In the genomic region with DNA sequence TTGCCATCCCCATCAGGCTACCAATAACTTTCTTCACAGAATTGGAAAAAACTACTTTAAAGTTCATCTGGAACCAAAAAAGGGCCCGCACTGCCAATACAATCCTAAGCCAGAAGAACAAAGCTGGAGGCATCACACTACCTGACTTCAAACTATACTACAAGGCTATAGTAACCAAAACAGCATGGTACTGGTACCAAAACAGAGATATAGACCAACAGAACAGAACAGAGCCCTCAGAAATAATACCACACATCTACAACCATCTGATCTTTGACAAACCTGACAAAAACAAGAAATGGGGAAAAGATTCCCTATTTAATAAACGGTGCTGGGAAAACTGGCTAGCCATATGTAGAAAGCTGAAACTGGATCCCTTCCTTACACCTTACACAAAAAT, we compare ENCODE assay signal across 6 cellular contexts.
DNase-seq lines count a peak whose midpoint lies in the region; ATAC-seq and TF ChIP-seq lines count a peak whose summit lies in the region.
"Not testable (repeated sequence)": the region's sequence is repeated elsewhere in the genome, so short reads cannot be mapped to it uniquely, and the experiment has no call there.

No MANE protein-coding gene starts in this region.

- ATAC-seq in RWPE2 (ENCODE audit: low read depth) = not testable (repeated sequence)

- H3K27me3 Mint-ChIP-seq in CD14-positive monocyte (ENCODE audit: low read depth in 3 of 3); activated naive CD4-positive, alpha-beta T cell treated with anti-CD3 and anti-CD28 coated beads, Interleukin-2, amount 50 U/mL, for 24 hours; dendritic cell treated with granulocyte-macrophage colony-stimulating factor and Interleukin-4, amounts not matched to agents 40 ng/mL and 50 ng/mL, for 4 days; progenitor cell of endocrine pancreas: not testable (repeated sequence)

- not testable (repeated sequence) for H3K9me3 Mint-ChIP-seq in CD14-positive monocyte; activated naive CD4-positive, alpha-beta T cell treated with anti-CD3 and anti-CD28 coated beads, Interleukin-2, amount 50 U/mL, for 24 hours; dendritic cell treated with granulocyte-macrophage colony-stimulating factor and Interleukin-4, amounts not matched to agents 40 ng/mL and 50 ng/mL, for 4 days; progenitor cell of endocrine pancreas (ENCODE audit: low read depth)

- DNase-seq in CD14-positive monocyte (ENCODE audit: low spot score); RWPE2 (ENCODE audit: low spot score); progenitor cell of endocrine pancreas (ENCODE audit: low spot score, unreplicated experiment): not testable (repeated sequence)

- not testable (repeated sequence) for H3K4me1 ChIP-seq in HEK293 (ENCODE audit: control insufficient read depth, insufficient read depth, low read length)
- H3K4me1 ChIP-seq in RWPE2 (ENCODE audit: insufficient read depth, poor library complexity, severe bottlenecking) = peaks cover 19% of the 10 kb centered on the region

- not testable (repeated sequence) for H3K27me3 ChIP-seq in RWPE2 (ENCODE audit: insufficient read depth, poor library complexity, severe bottlenecking)

- H3K36me3 Mint-ChIP-seq in CD14-positive monocyte = peaks cover 29 to 31% of the 10 kb centered on the region in 2 donors
- peaks cover 19% of the 10 kb centered on the region for H3K36me3 Mint-ChIP-seq in activated naive CD4-positive, alpha-beta T cell treated with anti-CD3 and anti-CD28 coated beads, Interleukin-2, amount 50 U/mL, for 24 hours
- peaks cover 40% of the 10 kb centered on the region for H3K36me3 Mint-ChIP-seq in dendritic cell treated with granulocyte-macrophage colony-stimulating factor and Interleukin-4, amounts not matched to agents 40 ng/mL and 50 ng/mL, for 4 days (ENCODE audit: low read depth)
- H3K36me3 Mint-ChIP-seq in progenitor cell of endocrine pancreas (ENCODE audit: insufficient read depth) = peaks cover 28% of the 10 kb centered on the region

- intact Hi-C loops in CD14-positive monocyte (cut with micrococcal nuclease); dendritic cell treated with granulocyte-macrophage colony-stimulating factor and Interleukin-4, amounts not matched to agents 40 ng/mL and 50 ng/mL, for 4 days (cut with micrococcal nuclease): not testable (repeated sequence)

- CTCF ChIA-PET in HEK293 (lab: Yijun Ruan, JAX) = not testable (repeated sequence)

- H3K4me3 Mint-ChIP-seq in CD14-positive monocyte; activated naive CD4-positive, alpha-beta T cell treated with anti-CD3 and anti-CD28 coated beads, Interleukin-2, amount 50 U/mL, for 24 hours; dendritic cell treated with granulocyte-macrophage colony-stimulating factor and Interleukin-4, amounts not matched to agents 40 ng/mL and 50 ng/mL, for 4 days; progenitor cell of endocrine pancreas (ENCODE audit: low read depth): not testable (repeated sequence)

- POLR2A ChIA-PET in HEK293 (lab: Yijun Ruan, JAX) = not testable (repeated sequence)

- H3K27ac ChIP-seq in HEK293 (ENCODE audit: extremely low read depth, low read depth, low read length) = not testable (repeated sequence)
- peak overlapping the region; percentile 48 for H3K27ac ChIP-seq in RWPE2 (ENCODE audit: poor library complexity, severe bottlenecking)

- not testable (repeated sequence) for H3K4me3 ChIP-seq in HEK293 (ENCODE audit: low read depth, low read length); RWPE2 (ENCODE audit: severe bottlenecking)

- H3K4me1 Mint-ChIP-seq in CD14-positive monocyte = peaks cover 33% of the 10 kb centered on the region
- H3K4me1 Mint-ChIP-seq in activated naive CD4-positive, alpha-beta T cell treated with anti-CD3 and anti-CD28 coated beads, Interleukin-2, amount 50 U/mL, for 24 hours; progenitor cell of endocrine pancreas (ENCODE audit: low read depth): not testable (repeated sequence)
- H3K4me1 Mint-ChIP-seq in dendritic cell treated with granulocyte-macrophage colony-stimulating factor and Interleukin-4, amounts not matched to agents 40 ng/mL and 50 ng/mL, for 4 days (ENCODE audit: low read depth) = peaks cover 46% of the 10 kb centered on the region

- TF ChIP-seq CTCF in CD14-positive monocyte (IDR thresholded peaks at IDR 0.05); HEK293 (tag by site-specific recombination; IDR thresholded peaks at IDR 0.05); RWPE2 (IDR thresholded peaks at IDR 0.05; ENCODE audit: poor library complexity, severe bottlenecking); progenitor cell of endocrine pancreas (IDR thresholded peaks at IDR 0.05; ENCODE audit: unreplicated experiment): not testable (repeated sequence)

- peaks cover 7 to 18% of the 10 kb centered on the region in 2 experiments; a peak in 2 of 3 replicates for H3K36me3 ChIP-seq in HEK293 (ENCODE audit: control insufficient read depth in 2 of 2, insufficient read depth in 1 of 2, low read length in 2 of 2)
- peaks cover 22% of the 10 kb centered on the region for H3K36me3 ChIP-seq in RWPE2 (ENCODE audit: low read depth)

- not testable (repeated sequence) for H3K9me3 ChIP-seq in HEK293 (ENCODE audit: control insufficient read depth, insufficient read depth, low read depth, low read length); RWPE2 (ENCODE audit: severe bottlenecking)

- H3K27ac Mint-ChIP-seq in CD14-positive monocyte (peak overlapping the region in 4 of 7 donors; percentile 8 to 94 (median 28)), progenitor cell of endocrine pancreas (peak overlapping the region; percentile 52)
- H3K27ac Mint-ChIP-seq in activated naive CD4-positive, alpha-beta T cell treated with anti-CD3 and anti-CD28 coated beads, Interleukin-2, amount 50 U/mL, for 24 hours = peak overlapping the region; percentile 74
- H3K27ac Mint-ChIP-seq in dendritic cell treated with granulocyte-macrophage colony-stimulating factor and Interleukin-4, amounts not matched to agents 40 ng/mL and 50 ng/mL, for 4 days = peak overlapping the region; percentile 89

TF ChIP-seq in HEK293, 187 proteins besides CTCF, POLR2A, EP300 and RAD21:
- TF ChIP-seq, protein P1, sequence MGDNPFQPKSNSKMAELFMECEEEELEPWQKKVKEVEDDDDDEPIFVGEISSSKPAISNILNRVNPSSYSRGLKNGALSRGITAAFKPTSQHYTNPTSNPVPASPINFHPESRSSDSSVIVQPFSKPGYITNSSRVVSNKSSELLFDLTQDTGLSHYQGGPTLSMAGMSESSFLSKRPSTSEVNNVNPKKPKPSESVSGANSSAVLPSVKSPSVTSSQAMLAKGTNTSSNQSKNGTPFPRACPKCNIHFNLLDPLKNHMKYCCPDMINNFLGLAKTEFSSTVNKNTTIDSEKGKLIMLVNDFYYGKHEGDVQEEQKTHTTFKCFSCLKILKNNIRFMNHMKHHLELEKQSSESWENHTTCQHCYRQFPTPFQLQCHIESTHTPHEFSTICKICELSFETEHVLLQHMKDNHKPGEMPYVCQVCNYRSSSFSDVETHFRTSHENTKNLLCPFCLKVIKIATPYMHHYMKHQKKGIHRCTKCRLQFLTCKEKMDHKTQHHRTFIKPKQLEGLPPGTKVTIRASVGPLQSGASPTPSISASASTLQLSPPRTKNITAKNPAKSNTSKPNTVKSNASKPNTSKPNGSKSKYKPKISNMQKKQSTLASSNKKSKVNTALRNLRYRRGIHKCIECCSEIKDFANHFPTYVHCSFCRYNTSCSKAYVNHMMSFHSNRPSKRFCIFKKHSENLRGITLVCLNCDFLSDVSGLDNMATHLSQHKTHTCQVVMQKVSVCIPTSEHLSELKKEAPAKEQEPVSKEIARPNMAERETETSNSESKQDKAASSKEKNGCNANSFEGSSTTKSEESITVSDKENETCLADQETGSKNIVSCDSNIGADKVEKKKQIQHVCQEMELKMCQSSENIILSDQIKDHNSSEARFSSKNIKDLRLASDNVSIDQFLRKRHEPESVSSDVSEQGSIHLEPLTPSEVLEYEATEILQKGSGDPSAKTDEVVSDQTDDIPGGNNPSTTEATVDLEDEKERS (tag by site-specific recombination; IDR thresholded peaks at IDR 0.05) = peak; percentile 92; the same call in 1 of the 2 replicates
- TF ChIP-seq, protein P2, sequence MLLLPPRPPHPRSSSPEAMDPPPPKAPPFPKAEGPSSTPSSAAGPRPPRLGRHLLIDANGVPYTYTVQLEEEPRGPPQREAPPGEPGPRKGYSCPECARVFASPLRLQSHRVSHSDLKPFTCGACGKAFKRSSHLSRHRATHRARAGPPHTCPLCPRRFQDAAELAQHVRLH (tag by site-specific recombination; IDR thresholded peaks at IDR 0.05) = 0 out of 2 replicates have a peak, but pooled peaks have one; percentile 33

Comparison
In these comparisons a context has a peak if more than half of its experiments do, and no peak if none do; other contexts are left out.
1. H3K27ac Mint-ChIP-seq: peak in every context shown above with its lines; median percentile 89 in dendritic cell treated with granulocyte-macrophage colony-stimulating factor and Interleukin-4, amounts not matched to agents 40 ng/mL and 50 ng/mL, for 4 days; 74 in activated naive CD4-positive, alpha-beta T cell treated with anti-CD3 and anti-CD28 coated beads, Interleukin-2, amount 50 U/mL, for 24 hours; 52 in progenitor cell of endocrine pancreas; 28 in CD14-positive monocyte.